1 cellular context compared by ENCODE assay signal in genomic region chr4:2862528-2862927, GRCh38.
TF ChIP-seq lines count a peak whose summit lies in the region.

No MANE protein-coding gene starts in this region.

TF ChIP-seq in endothelial cell of umbilical vein, 7 proteins besides CTCF, POLR2A, EP300 and RAD21 (continued from another document):
- TF ChIP-seq GATA2 (IDR thresholded peaks at IDR 0.05; ENCODE audit: insufficient read depth, insufficient read length, low read depth, low read length), result no peak
